Comparison of ENCODE assay signal across 31 cellular contexts in genomic region chr2:69950241-69950640, GRCh38.
"Had no signal": no experiment of that assay in that cellular context is flagged by ENCODE, and none has a peak within 500 bp of the region (broad histone marks: within the 10 kb centered on the region; RNA-seq: fewer than 3 reads in every experiment).

No MANE protein-coding gene starts in this region.

- H3K4me3 ChIP-seq: cardiac muscle cell, PC-9, SJSA1 had no signal

- DNase-seq: activated CD4-positive, alpha-beta T cell treated with anti-CD3 and anti-CD28 coated beads, Interleukin-2, amount 10 ng/mL, durations not matched to agents 24 days and 14 days; activated CD4-positive, alpha-beta T cell treated with anti-CD3 and anti-CD28 coated beads, Interleukin-2, amount 50 U/mL, for 4 hours; activated CD8-positive, alpha-beta T cell treated with anti-CD3 and anti-CD28 coated beads for 36 hours; activated gamma-delta T cell treated with Interleukin-2 at 50 U/mL for 16 hours; activated naive CD4-positive, alpha-beta T cell treated with anti-CD3 and anti-CD28 coated beads for 36 hours; activated T-cell treated with anti-CD3 and anti-CD28 coated beads for 4 hours; activated T-cell treated with anti-CD3 and anti-CD28 coated beads, Interleukin-2, amount 50 U/mL, for 4 hours; amniotic stem cell; aorta; Karpas-422; KBM-7; NCI-H1092; NCI-H1436 treated with DMSO at 0.1 percent for 48 hours; NCI-H187; NCI-H2029 treated with DMSO at 0.1 percent for 48 hours; NCI-H2107; NCI-H2171; NCI-H510A; NCI-H526; NCI-H748 treated with DMSO at 0.1 percent for 48 hours; PC-9; SHP77 treated with DMSO at 0.1 percent for 48 hours; SK-N-SH; T1000; WERI-Rb-1 had no signal

- H3K9me3 ChIP-seq: SJSA1, SK-N-SH had no signal

- H3K4me3 Mint-ChIP-seq: activated CD4-positive, alpha-beta T cell treated with anti-CD3 and anti-CD28 coated beads, Interleukin-2, amount 10 ng/mL, durations not matched to agents 24 days and 14 days; activated CD8-positive, alpha-beta T cell treated with anti-CD3 and anti-CD28 coated beads for 36 hours; activated naive CD4-positive, alpha-beta T cell treated with anti-CD3 and anti-CD28 coated beads for 36 hours; activated T-cell treated with anti-CD3 and anti-CD28 coated beads, Interleukin-2, amount 50 U/mL, for 4 hours; activated T-helper 1 cell treated with anti-CD3 and anti-CD28 coated beads, Interleukin-12 subunit alpha, Interleukin-12 subunit beta, Interleukin-2, Interleukin-4 antibody, amounts not matched to agents 30 ng/mL and 10 ng/mL and 1 ng/mL, durations not matched to agents 14 hours and 24 hours and 36 hours; central memory CD8-positive, alpha-beta T cell; IgD-negative memory B cell had no signal

- H3K27ac Mint-ChIP-seq: activated CD4-positive, alpha-beta T cell treated with anti-CD3 and anti-CD28 coated beads, Interleukin-2, amount 10 ng/mL, durations not matched to agents 24 days and 14 days; activated CD8-positive, alpha-beta T cell treated with anti-CD3 and anti-CD28 coated beads for 36 hours; activated naive CD4-positive, alpha-beta T cell treated with anti-CD3 and anti-CD28 coated beads for 36 hours; activated naive CD4-positive, alpha-beta T cell treated with anti-CD3 and anti-CD28 coated beads, Interleukin-2, amount 50 U/mL, for 72 hours; activated T-helper 1 cell treated with anti-CD3 and anti-CD28 coated beads, Interleukin-12 subunit alpha, Interleukin-12 subunit beta, Interleukin-2, Interleukin-4 antibody, amounts not matched to agents 30 ng/mL and 10 ng/mL and 1 ng/mL, durations not matched to agents 14 hours and 24 hours and 36 hours; IgD-negative memory B cell had no signal

- H3K36me3 ChIP-seq: cardiac muscle cell, SJSA1, WERI-Rb-1 had no signal

- H3K9me3 Mint-ChIP-seq: activated CD4-positive, alpha-beta T cell treated with anti-CD3 and anti-CD28 coated beads, Interleukin-2, amount 10 ng/mL, durations not matched to agents 24 days and 14 days; activated CD8-positive, alpha-beta T cell treated with anti-CD3 and anti-CD28 coated beads for 36 hours; activated naive CD4-positive, alpha-beta T cell treated with anti-CD3 and anti-CD28 coated beads for 36 hours; activated naive CD4-positive, alpha-beta T cell treated with anti-CD3 and anti-CD28 coated beads, Interleukin-2, amount 50 U/mL, for 72 hours; activated T-cell treated with anti-CD3 and anti-CD28 coated beads, Interleukin-2, amount 50 U/mL, for 4 hours; central memory CD8-positive, alpha-beta T cell; IgD-negative memory B cell had no signal

- ATAC-seq: activated CD8-positive, alpha-beta T cell treated with anti-CD3 and anti-CD28 coated beads for 36 hours; activated naive CD4-positive, alpha-beta T cell treated with anti-CD3 and anti-CD28 coated beads, Interleukin-2, amount 50 U/mL, for 72 hours; activated T-cell treated with anti-CD3 and anti-CD28 coated beads, Interleukin-2, amount 50 U/mL, for 4 hours had no signal

- H3K27me3 Mint-ChIP-seq: activated CD8-positive, alpha-beta T cell treated with anti-CD3 and anti-CD28 coated beads for 36 hours; central memory CD8-positive, alpha-beta T cell had no signal

- H3K27me3 ChIP-seq: cardiac muscle cell, SJSA1 had no signal

- H3K27ac ChIP-seq: cardiac muscle cell, PC-9, SJSA1, WERI-Rb-1 had no signal
